ENCODE assay signal across 18 cellular contexts in the genomic region with DNA sequence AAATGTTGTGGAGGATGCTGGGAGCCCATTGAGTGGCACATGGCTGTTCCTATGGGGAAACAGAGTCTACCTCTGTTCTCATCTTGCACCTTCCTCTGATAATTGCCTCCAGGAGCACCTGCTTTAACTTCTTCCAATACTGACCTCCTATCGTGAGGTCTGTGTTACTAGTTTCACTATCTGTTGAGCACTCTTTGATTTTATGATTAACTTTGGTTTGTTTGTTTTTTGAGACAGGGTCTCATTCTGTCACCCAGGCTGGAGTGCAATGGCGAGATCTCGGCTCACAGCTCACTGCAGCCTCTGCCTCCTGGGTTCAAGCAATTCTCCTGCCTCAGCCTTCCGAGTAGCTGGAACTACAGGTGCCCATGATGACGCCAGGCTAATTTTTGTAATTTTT. TPM values are rescaled to one million over a fixed set of nuclear protein-coding genes. Genes with fewer than 3 reads are reported as not detected.
DNase-seq lines count a peak whose midpoint lies in the region; ATAC-seq and TF ChIP-seq lines count a peak whose summit lies in the region.
"Had no signal": no experiment of that assay in that cellular context is flagged by ENCODE, and none has a peak within 500 bp of the region (broad histone marks: within the 10 kb centered on the region; RNA-seq: fewer than 3 reads in every experiment).

No MANE protein-coding gene starts in this region.

- intact Hi-C loops in left ventricle myocardium inferior (cut with micrococcal nuclease) (no loop called here), right cardiac atrium (cut with DNase I) (no loop called here), posterior vena cava (cut with DNase I) (no loop called here)

- H3K4me3 Mint-ChIP-seq in stimulated activated naive B cell treated with anti-CD40 and anti-IgM and Interleukin-4, amounts not matched to agents 10 μg/mL and 1 μg/mL and 100 μg/mL, for 72 hours = no peak overlapping the region

- no peaks in the 10 kb centered on the region for H3K9me3 Mint-ChIP-seq in stimulated activated naive B cell treated with anti-CD40 and anti-IgM and Interleukin-4, amounts not matched to agents 10 μg/mL and 1 μg/mL and 100 μg/mL, for 72 hours

- peak overlapping the region; percentile 39 for H3K27ac ChIP-seq in left ventricle myocardium inferior (replicated peaks)
- H3K27ac ChIP-seq in right cardiac atrium (ENCODE audit: low read length) = no peak overlapping the region
- no peak overlapping the region for H3K27ac ChIP-seq in OCI-LY3 (ENCODE audit: low read length)
- no peak overlapping the region for H3K27ac ChIP-seq in hepatocyte
- H3K27ac ChIP-seq in MM.1S (ENCODE audit: low read length) = no peak overlapping the region
- H3K27ac ChIP-seq: SK-N-MC had no signal

- DNase-seq in left ventricle myocardium inferior (no peak), right cardiac atrium (no peak), hepatocyte (ENCODE audit: low spot score) (no peak), posterior vena cava (ENCODE audit: low spot score) (no peak), MM.1S (no peak), omental fat pad (ENCODE audit: low spot score) (no peak)
- DNase-seq in stimulated activated naive B cell treated with anti-CD40 and anti-IgM and Interleukin-4, amounts not matched to agents 10 μg/mL and 1 μg/mL and 100 μg/mL, for 72 hours = no peak
- DNase-seq: GOT3, KG1, NCI-H1417 treated with DMSO at 0.1 percent for 48 hours, NCI-H187 treated with DMSO at 0.1 percent for 48 hours, NCI-H226, NCI-H524, NCI-H82, SHP77 had no signal

- no peaks in the 10 kb centered on the region for H3K36me3 Mint-ChIP-seq in stimulated activated naive B cell treated with anti-CD40 and anti-IgM and Interleukin-4, amounts not matched to agents 10 μg/mL and 1 μg/mL and 100 μg/mL, for 72 hours

- H3K27me3 Mint-ChIP-seq in stimulated activated naive B cell treated with anti-CD40 and anti-IgM and Interleukin-4, amounts not matched to agents 10 μg/mL and 1 μg/mL and 100 μg/mL, for 72 hours = peaks cover 0 to 9% of the 10 kb centered on the region in 2 donors

- H3K9me3 ChIP-seq in left ventricle myocardium inferior (replicated peaks) = peaks cover 7% of the 10 kb centered on the region
- H3K9me3 ChIP-seq in right cardiac atrium (ENCODE audit: control insufficient read depth, low read length) = no peaks in the 10 kb centered on the region
- no peaks in the 10 kb centered on the region for H3K9me3 ChIP-seq in OCI-LY3 (ENCODE audit: insufficient read depth, low read length)
- no peaks in the 10 kb centered on the region for H3K9me3 ChIP-seq in hepatocyte (ENCODE audit: low read depth)
- no peaks in the 10 kb centered on the region for H3K9me3 ChIP-seq in MM.1S (replicated peaks; ENCODE audit: insufficient read depth, low read length)

- no peaks in the 10 kb centered on the region for H3F3A ChIP-seq in MM.1S (ENCODE audit: insufficient read depth, low read length)

- TF ChIP-seq CTCF in left ventricle myocardium inferior (IDR thresholded peaks at IDR 0.05; ENCODE audit: borderline replicate concordance) (no peak), OCI-LY3 (IDR thresholded peaks at IDR 0.05; ENCODE audit: low read depth, low read length) (no peak), hepatocyte (IDR thresholded peaks at IDR 0.05; ENCODE audit: poor library complexity) (no peak), MM.1S (IDR thresholded peaks at IDR 0.05; ENCODE audit: low read length) (no peak), omental fat pad (IDR thresholded peaks at IDR 0.05) (no peak)

- H3K4me2 ChIP-seq in OCI-LY3 (ENCODE audit: low read length) (0 out of 2 replicates have a peak overlapping the region, but pooled peaks have one; percentile 0), hepatocyte (peak overlapping the region; percentile 49), MM.1S (ENCODE audit: low read depth, low read length) (no peak overlapping the region)

- no peak overlapping the region for H3K4me3 ChIP-seq in left ventricle myocardium inferior
- no peak overlapping the region for H3K4me3 ChIP-seq in right cardiac atrium (ENCODE audit: low read length)
- no peak overlapping the region for H3K4me3 ChIP-seq in OCI-LY3 (ENCODE audit: low read length)
- no peak overlapping the region for H3K4me3 ChIP-seq in hepatocyte
- H3K4me3 ChIP-seq in MM.1S (ENCODE audit: low read length) = no peak overlapping the region
- H3K4me3 ChIP-seq: SK-N-MC had no signal

- H3K9me2 ChIP-seq in hepatocyte (replicated peaks; ENCODE audit: insufficient read depth) = no peaks in the 10 kb centered on the region
- H3K9me2 ChIP-seq in MM.1S (replicated peaks; ENCODE audit: insufficient read depth, low read length) = no peaks in the 10 kb centered on the region

- H3K9ac ChIP-seq in OCI-LY3 (ENCODE audit: low read length) (no peak overlapping the region), MM.1S (ENCODE audit: low read length) (no peak overlapping the region)

- H3K36me3 ChIP-seq in left ventricle myocardium inferior = no peaks in the 10 kb centered on the region
- no peaks in the 10 kb centered on the region for H3K36me3 ChIP-seq in OCI-LY3 (replicated peaks; ENCODE audit: low read depth, low read length)
- H3K36me3 ChIP-seq in hepatocyte (replicated peaks; ENCODE audit: insufficient read depth, low read depth) = no peaks in the 10 kb centered on the region
- no peaks in the 10 kb centered on the region for H3K36me3 ChIP-seq in MM.1S (replicated peaks; ENCODE audit: insufficient read depth, low read length)

- H3K4me1 ChIP-seq in left ventricle myocardium inferior (no peaks in the 10 kb centered on the region), right cardiac atrium (ENCODE audit: control insufficient read depth, insufficient read depth, low read length) (no peaks in the 10 kb centered on the region), OCI-LY3 (ENCODE audit: low read length) (0 out of 2 replicates have a peak, but pooled peaks cover 3% of the 10 kb centered on the region), hepatocyte (ENCODE audit: insufficient read depth) (no peaks in the 10 kb centered on the region), MM.1S (ENCODE audit: low read length) (no peaks in the 10 kb centered on the region)

- H3K27ac Mint-ChIP-seq in stimulated activated naive B cell treated with anti-CD40 and anti-IgM and Interleukin-4, amounts not matched to agents 10 μg/mL and 1 μg/mL and 100 μg/mL, for 72 hours = no peak overlapping the region

- H3K79me2 ChIP-seq in OCI-LY3 (ENCODE audit: low read length) = no peaks in the 10 kb centered on the region
- H3K79me2 ChIP-seq in hepatocyte = no peaks in the 10 kb centered on the region
- H3K79me2 ChIP-seq in MM.1S (ENCODE audit: low read length) = no peaks in the 10 kb centered on the region

- WGBS in right cardiac atrium = 91% methylated on average over 5 of the region's 5 CpGs
- 70% methylated on average over 5 of the region's 5 CpGs for WGBS in hepatocyte (ENCODE audit: low lambda C conversion rate, missing lambda C conversion rate)

- H4K20me1 ChIP-seq in OCI-LY3 (ENCODE audit: insufficient read depth, low read length) = no peaks in the 10 kb centered on the region
- H4K20me1 ChIP-seq in hepatocyte (ENCODE audit: insufficient read depth, poor library complexity, severe bottlenecking) = no peaks in the 10 kb centered on the region
- H4K20me1 ChIP-seq in MM.1S (ENCODE audit: insufficient read depth, low read length) = no peaks in the 10 kb centered on the region

- no peak for ATAC-seq in right cardiac atrium
- no peak for ATAC-seq in stimulated activated naive B cell treated with anti-CD40 and anti-IgM and Interleukin-4, amounts not matched to agents 10 μg/mL and 1 μg/mL and 100 μg/mL, for 72 hours (replicated peaks)
- no peak for ATAC-seq in omental fat pad (ENCODE audit: low FRiP score)
- ATAC-seq: HCT116 had no signal

- no peaks in the 10 kb centered on the region for H3K27me3 ChIP-seq in left ventricle myocardium inferior (ENCODE audit: low read depth)
- no peaks in the 10 kb centered on the region for H3K27me3 ChIP-seq in right cardiac atrium (ENCODE audit: control insufficient read depth, insufficient read depth)
- no peaks in the 10 kb centered on the region for H3K27me3 ChIP-seq in OCI-LY3 (ENCODE audit: low read depth, low read length)
- no peaks in the 10 kb centered on the region for H3K27me3 ChIP-seq in hepatocyte
- H3K27me3 ChIP-seq in MM.1S (replicated peaks; ENCODE audit: insufficient read depth, low read length) = no peaks in the 10 kb centered on the region

- no peaks in the 10 kb centered on the region for H3K4me1 Mint-ChIP-seq in stimulated activated naive B cell treated with anti-CD40 and anti-IgM and Interleukin-4, amounts not matched to agents 10 μg/mL and 1 μg/mL and 100 μg/mL, for 72 hours

- H2AFZ ChIP-seq in OCI-LY3 (ENCODE audit: low read depth, low read length) = no peak overlapping the region
- H2AFZ ChIP-seq in hepatocyte = no peak overlapping the region
- H2AFZ ChIP-seq in MM.1S (ENCODE audit: low read length) = no peak overlapping the region

RNA-seq across cellular contexts. Expression of a gene that starts 12.1 kb away (rescaled TPM):
- total RNA-seq in left ventricle myocardium inferior (not detected), right cardiac atrium (1 to 10 TPM in 1 of 4 donors, under 1 TPM in 3; 0.50 to 1.1 (median 0.62) TPM), hepatocyte (not detected in 2 replicates), posterior vena cava (under 1 TPM; 0.32 to 0.38 TPM), omental fat pad (1 to 10 TPM in 2 of 4 donors, not detected in 2; 2.6 to 3.9 TPM)
- polyA plus RNA-seq in right cardiac atrium (0.45 TPM), hepatocyte (0.11 and 0.52 TPM in 2 replicates)
